Comparison of ENCODE assay signal across 1 cellular context in the genomic region with DNA sequence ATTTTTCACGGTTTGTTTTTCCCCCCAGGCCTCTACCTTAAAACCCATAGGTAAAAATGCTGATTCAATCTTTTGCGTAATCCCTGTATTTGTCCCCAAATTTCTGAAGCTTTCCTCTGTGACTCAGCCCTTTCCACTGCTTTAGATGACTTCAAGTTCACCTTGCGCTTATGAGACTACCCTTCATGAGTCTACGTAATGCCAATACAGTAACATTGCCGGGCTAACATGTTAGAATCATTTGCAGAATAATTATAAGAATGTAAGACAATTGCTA.
TF ChIP-seq lines count a peak whose summit lies in the region.

No MANE protein-coding gene starts in this region.

TF ChIP-seq in IMR-90, 13 proteins besides CTCF, POLR2A, EP300 and RAD21:
- no peak for TF ChIP-seq USF2 (IDR thresholded peaks at IDR 0.05; ENCODE audit: low read depth, low read length)
- peak; percentile 45 for TF ChIP-seq MAFK (IDR thresholded peaks at IDR 0.05; ENCODE audit: low read depth, low read length)
- TF ChIP-seq CEBPB (IDR thresholded peaks at IDR 0.05; ENCODE audit: low read depth, low read length): no peak
